ENCODE assay signal across 20 cellular contexts in the genomic region with DNA sequence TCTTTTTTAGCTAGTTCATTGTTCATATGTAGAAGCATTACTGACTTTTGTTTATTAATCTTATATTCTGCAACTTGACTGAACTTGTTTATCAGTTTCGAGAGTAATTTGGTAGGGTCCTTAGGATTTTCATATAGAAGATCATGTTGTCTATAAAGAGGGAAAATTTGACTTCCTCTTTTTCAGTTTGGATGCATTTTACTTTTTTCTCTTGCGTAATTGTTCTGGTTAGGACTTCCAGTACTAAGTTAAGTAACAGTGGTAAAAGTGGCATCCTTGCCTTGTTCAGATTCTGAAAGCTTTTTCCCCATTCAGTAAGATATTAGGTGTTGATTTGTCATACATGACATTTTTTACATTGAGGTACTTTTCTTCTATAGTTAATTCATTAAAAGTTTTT.
A peak's percentile ranks its signal among the peaks of the same experiment; 100 is the strongest.
DNase-seq lines count a peak whose midpoint lies in the region.
"Had no signal": no experiment of that assay in that cellular context is flagged by ENCODE, and none has a peak within 500 bp of the region (broad histone marks: within the 10 kb centered on the region; RNA-seq: fewer than 3 reads in every experiment).

No MANE protein-coding gene starts in this region.

- peak; percentile 57 for DNase-seq in SIG-M5 treated with dmso at 0.1 percent for 504 hours (lab: John Stamatoyannopoulos, UW; ENCODE audit: unreplicated experiment)
- no peak for DNase-seq in SIG-M5 (lab: John Stamatoyannopoulos, UW)
- peak; percentile 4 to 62 for DNase-seq in NOMO-1 (lab: John Stamatoyannopoulos, UW; ENCODE audit: unreplicated experiment in 2 of 2)
- peak; percentile 61 for DNase-seq in SKM-1 (lab: John Stamatoyannopoulos, UW; ENCODE audit: unreplicated experiment)
- DNase-seq in amniotic stem cell (lab: John Stamatoyannopoulos, UW) = no peak
- no peak for DNase-seq in NCI-H2196 (lab: John Stamatoyannopoulos, UW; ENCODE audit: unreplicated experiment)
- no peak for DNase-seq in NCI-H748 (lab: John Stamatoyannopoulos, UW; ENCODE audit: unreplicated experiment)
- DNase-seq in NCI-H1694 treated with DMSO at 0.1 percent for 48 hours (lab: John Stamatoyannopoulos, UW) = no peak
- DNase-seq: CD4-positive, alpha-beta memory T cell; COR-L47; DMS53; HFFc6; NCI-H1417; NCI-H1694; NCI-H2081; NCI-H226; NCI-H524; NCI-H774; SJCRH30; T-cell had no signal

Comparison
In these comparisons a context has a peak if more than half of its experiments do, and no peak if none do; other contexts are left out.
1. DNase-seq: peak in SIG-M5 treated with dmso at 0.1 percent for 504 hours (single experiment), NOMO-1 (2 of 2) and SKM-1 (single experiment); none in SIG-M5 (single experiment), amniotic stem cell (single experiment), NCI-H2196 (single experiment), NCI-H748 (single experiment) and NCI-H1694 treated with DMSO at 0.1 percent for 48 hours (single experiment).